Comparison of ENCODE assay signal across 5 cellular contexts in genomic region chr5:167867281-167867680, GRCh38.
"Had no signal": no experiment of that assay in that cellular context is flagged by ENCODE, and none has a peak within 500 bp of the region (broad histone marks: within the 10 kb centered on the region; RNA-seq: fewer than 3 reads in every experiment).

No MANE protein-coding gene starts in this region.

- H3K4me2 ChIP-seq: GM23338 had no signal

- H3K27ac ChIP-seq: HL-60 had no signal

- DNase-seq: H9, HCEC 1CT had no signal

- H3K4me3 ChIP-seq: GM23338 had no signal

- H2AFZ ChIP-seq: GM23338 had no signal

- ATAC-seq: GM23338, HepG2 had no signal
